Comparison of ENCODE assay signal across 8 cellular contexts in genomic region chr1:229694053-229694693, GRCh38.
DNase-seq lines count a peak whose midpoint lies in the region; TF ChIP-seq lines count a peak whose summit lies in the region.

No MANE protein-coding gene starts in this region.

- no peak for TF ChIP-seq CTCF in astrocyte of the cerebellum (IDR thresholded peaks at IDR 0.05; ENCODE audit: low read depth, low read length, missing control alignments)
- TF ChIP-seq CTCF in lower leg skin (IDR thresholded peaks at IDR 0.05) = no peak
- TF ChIP-seq CTCF in GM10266 (IDR thresholded peaks at IDR 0.05; ENCODE audit: control insufficient read depth, insufficient read depth, low read depth, missing control alignments) = no peak

- intact Hi-C loops in lower leg skin (cut with DNase I; ENCODE audit: low total_unique reads) = no loop called here

- 48 to 61% methylated on average over 11 of the region's 11 CpGs for WGBS in lower leg skin, 2 donors

- no peak overlapping the region for H3K4me3 ChIP-seq in astrocyte of the cerebellum (ENCODE audit: low read depth, low read length)
- no peak overlapping the region for H3K4me3 ChIP-seq in lower leg skin (ENCODE audit: low read depth, poor library complexity, severe bottlenecking)

- no peak for TF ChIP-seq POLR2A in lower leg skin (IDR thresholded peaks at IDR 0.05)

- DNase-seq in AG08395 (ENCODE audit: low spot score) (peak; percentile 58), NCI-H128 (lab: John Stamatoyannopoulos, UW; ENCODE audit: unreplicated experiment) (peak; percentile 61), astrocyte of the cerebellum (ENCODE audit: low read depth) (peak; percentile 65), lower leg skin (ENCODE audit: low spot score in 2 of 2) (peak; percentile 77 to 90), activated gamma-delta T cell treated with Interleukin-2 at 50 U/mL for 16 hours (no peak), GM10266 (ENCODE audit: extremely low spot score) (no peak), inferior parietal cortex (ENCODE audit: extremely low spot score) (no peak)
- no peak for DNase-seq in activated CD4-positive, CD25-positive, alpha-beta regulatory T cell (lab: John Stamatoyannopoulos, UW)

- in situ Hi-C loops in astrocyte of the cerebellum (cut with HindIII; ENCODE audit: low sequenced_read_pairs) = no loop called here

Comparison
In these comparisons a context has a peak if more than half of its experiments do, and no peak if none do; other contexts are left out.
1. DNase-seq: peak in AG08395 (single experiment), NCI-H128 (single experiment), astrocyte of the cerebellum (single experiment) and lower leg skin (2 of 2); none in activated gamma-delta T cell treated with Interleukin-2 at 50 U/mL for 16 hours (single experiment), activated CD4-positive, CD25-positive, alpha-beta regulatory T cell (0 of 4), GM10266 (single experiment) and inferior parietal cortex (single experiment).